21 cellular contexts compared by ENCODE assay signal in the genomic region with DNA sequence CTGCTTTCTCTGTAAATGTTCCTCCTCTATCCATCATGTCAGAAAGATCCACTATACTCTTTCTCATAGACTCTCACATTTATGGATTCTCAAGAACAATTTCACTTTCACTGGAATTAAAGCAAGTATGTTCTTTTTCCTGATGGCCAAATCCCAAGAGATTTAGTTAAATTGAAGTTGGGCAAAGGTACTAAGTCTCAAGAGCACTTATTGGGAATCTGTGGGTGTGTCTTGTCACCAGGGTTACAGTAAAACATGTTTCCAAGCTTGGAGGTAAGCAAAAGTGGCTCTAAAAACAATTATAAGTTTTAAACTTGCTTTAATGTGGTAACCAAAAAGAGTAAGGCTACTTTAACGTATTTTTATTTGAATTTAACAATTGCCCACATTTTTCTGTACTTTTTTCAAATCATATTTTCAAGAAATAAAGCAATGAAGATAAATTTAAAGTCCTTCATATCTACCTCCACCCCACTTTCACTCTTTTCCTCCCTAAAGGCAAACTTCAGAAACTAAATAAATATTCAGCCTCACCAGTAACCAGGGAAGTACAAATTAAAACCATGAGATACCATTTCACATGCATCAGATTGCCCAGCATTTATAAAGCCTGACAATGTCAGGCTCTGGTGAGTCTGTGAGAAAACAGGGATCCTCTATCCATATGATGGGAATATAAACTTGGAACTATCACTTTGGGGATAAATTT.
A peak's percentile ranks its signal among the peaks of the same experiment; 100 is the strongest.
DNase-seq lines count a peak whose midpoint lies in the region; ATAC-seq and TF ChIP-seq lines count a peak whose summit lies in the region.
"Had no signal": no experiment of that assay in that cellular context is flagged by ENCODE, and none has a peak within 500 bp of the region (broad histone marks: within the 10 kb centered on the region; RNA-seq: fewer than 3 reads in every experiment).

No MANE protein-coding gene starts in this region.

- DNase-seq in NCI-H748 (lab: John Stamatoyannopoulos, UW; ENCODE audit: unreplicated experiment) (peak; percentile 49), NCI-H748 treated with DMSO at 0.1 percent for 48 hours (lab: John Stamatoyannopoulos, UW) (no peak), brain microvascular endothelial cell (peak; percentile 19), mesenchymal stem cell (no peak), upper lobe of right lung (no peak), UCSD-AML1 (lab: John Stamatoyannopoulos, UW; ENCODE audit: unreplicated experiment) (no peak), erythroblast (lab: John Stamatoyannopoulos, UW) (no peak)
- no peak for DNase-seq in activated CD4-positive, alpha-beta memory T cell treated with anti-CD3 and anti-CD28 coated beads, Interleukin-2, amount 10 ng/mL, durations not matched to agents 7 days and 5 days
- DNase-seq: activated CD8-positive, alpha-beta memory T cell treated with anti-CD3 and anti-CD28 coated beads, Interleukin-2, amount 10 ng/mL, durations not matched to agents 7 days and 5 days; activated gamma-delta T cell treated with Interleukin-2 at 50 U/mL for 16 hours; DND-41; HCEC 1CT; NCI-H1105; Right ventricle myocardium superior; stimulated activated naive B cell treated with anti-CD40 and anti-IgM and Interleukin-4, amounts not matched to agents 10 μg/mL and 1 μg/mL and 100 μg/mL, for 72 hours; T-helper 2 cell had no signal

- H3K4ac ChIP-seq in mesenchymal stem cell (ENCODE audit: low read depth in 1 of 2, low read length in 2 of 2) = no peak overlapping the region

- H4K91ac ChIP-seq in mesenchymal stem cell (ENCODE audit: low read length) = no peak overlapping the region

- CTCF ChIA-PET in activated CD4-positive, alpha-beta memory T cell treated with anti-CD3 and anti-CD28 coated beads, Interleukin-2, amount 10 ng/mL, durations not matched to agents 7 days and 5 days (lab: Charles Lee) = no interaction called here

- no peak overlapping the region for H4K8ac ChIP-seq in mesenchymal stem cell (ENCODE audit: low read length)

- H3K9me3 ChIP-seq in mesenchymal stem cell (ENCODE audit: control insufficient read depth, low read length) (no peaks in the 10 kb centered on the region), upper lobe of right lung (no peaks in the 10 kb centered on the region)

- peak; percentile 47 for ATAC-seq in upper lobe of right lung
- ATAC-seq: activated CD4-positive, CD25-positive, alpha-beta regulatory T cell treated with anti-CD3 and anti-CD28 coated beads, Interleukin-2, amount 50 U/mL, for 24 hours; activated CD8-positive, alpha-beta memory T cell treated with anti-CD3 and anti-CD28 coated beads, Interleukin-2, amount 10 ng/mL, durations not matched to agents 7 days and 5 days; natural killer cell treated with Interleukin-12 subunit alpha and Interleukin-12 subunit beta and Interleukin-15 and Interleukin-18, amount 100 ng/mL, for 72 hours had no signal

- no peak overlapping the region for H3K27ac Mint-ChIP-seq in activated CD4-positive, alpha-beta memory T cell treated with anti-CD3 and anti-CD28 coated beads, Interleukin-2, amount 10 ng/mL, durations not matched to agents 7 days and 5 days
- H3K27ac Mint-ChIP-seq: activated CD8-positive, alpha-beta memory T cell treated with anti-CD3 and anti-CD28 coated beads, Interleukin-2, amount 10 ng/mL, durations not matched to agents 7 days and 5 days; natural killer cell treated with Interleukin-12 subunit alpha and Interleukin-12 subunit beta and Interleukin-15 and Interleukin-18, amount 100 ng/mL, for 72 hours; stimulated activated naive B cell treated with anti-CD40 and anti-IgM and Interleukin-4, amounts not matched to agents 10 μg/mL and 1 μg/mL and 100 μg/mL, for 72 hours had no signal

- H3K27me3 Mint-ChIP-seq in activated CD4-positive, alpha-beta memory T cell treated with anti-CD3 and anti-CD28 coated beads, Interleukin-2, amount 10 ng/mL, durations not matched to agents 7 days and 5 days = no peaks in the 10 kb centered on the region
- H3K27me3 Mint-ChIP-seq: activated CD8-positive, alpha-beta memory T cell treated with anti-CD3 and anti-CD28 coated beads, Interleukin-2, amount 10 ng/mL, durations not matched to agents 7 days and 5 days; natural killer cell treated with Interleukin-12 subunit alpha and Interleukin-12 subunit beta and Interleukin-15 and Interleukin-18, amount 100 ng/mL, for 72 hours had no signal

- no peak overlapping the region for H3K14ac ChIP-seq in mesenchymal stem cell (ENCODE audit: low read length in 2 of 2)

- H3K4me1 Mint-ChIP-seq in activated CD4-positive, alpha-beta memory T cell treated with anti-CD3 and anti-CD28 coated beads, Interleukin-2, amount 10 ng/mL, durations not matched to agents 7 days and 5 days = no peaks in the 10 kb centered on the region
- H3K4me1 Mint-ChIP-seq: activated CD8-positive, alpha-beta memory T cell treated with anti-CD3 and anti-CD28 coated beads, Interleukin-2, amount 10 ng/mL, durations not matched to agents 7 days and 5 days had no signal

- in situ Hi-C loops in brain microvascular endothelial cell (cut with HindIII; ENCODE audit: low pct_ligation_motif_present, low sequenced_read_pairs) = no loop called here

- POLR2A ChIA-PET in activated CD4-positive, alpha-beta memory T cell treated with anti-CD3 and anti-CD28 coated beads, Interleukin-2, amount 10 ng/mL, durations not matched to agents 7 days and 5 days (lab: Charles Lee) = no interaction called here

- no peaks in the 10 kb centered on the region for H3K4me1 ChIP-seq in mesenchymal stem cell (ENCODE audit: control insufficient read depth, insufficient read depth, low read depth, low read length)
- H3K4me1 ChIP-seq in upper lobe of right lung = no peaks in the 10 kb centered on the region

- no peak overlapping the region for H2BK12ac ChIP-seq in mesenchymal stem cell (ENCODE audit: low read length in 2 of 2)

- no peak overlapping the region for H3K4me3 ChIP-seq in brain microvascular endothelial cell (ENCODE audit: low read depth, low read length)
- H3K4me3 ChIP-seq in mesenchymal stem cell (ENCODE audit: insufficient read depth in 1 of 2, low read depth in 1 of 2, low read length in 2 of 2) = no peak overlapping the region
- no peak overlapping the region for H3K4me3 ChIP-seq in upper lobe of right lung

- no peak overlapping the region for H2BK15ac ChIP-seq in mesenchymal stem cell (ENCODE audit: low read depth, poor library complexity, severe bottlenecking)

- no peaks in the 10 kb centered on the region for H3K9me3 Mint-ChIP-seq in activated CD4-positive, alpha-beta memory T cell treated with anti-CD3 and anti-CD28 coated beads, Interleukin-2, amount 10 ng/mL, durations not matched to agents 7 days and 5 days

- H3K36me3 ChIP-seq in brain microvascular endothelial cell (replicated peaks) = no peaks in the 10 kb centered on the region
- H3K36me3 ChIP-seq in mesenchymal stem cell (ENCODE audit: control insufficient read depth in 1 of 2, insufficient read depth in 2 of 2, low read depth in 1 of 2, low read length in 2 of 2) = no peaks in the 10 kb centered on the region
- no peaks in the 10 kb centered on the region for H3K36me3 ChIP-seq in upper lobe of right lung

- H2BK5ac ChIP-seq in mesenchymal stem cell (ENCODE audit: low read depth, low read length, poor library complexity, severe bottlenecking) = no peak overlapping the region

- peak overlapping the region; percentile 89 for H3K9ac ChIP-seq in mesenchymal stem cell (ENCODE audit: low read length)
- H3K9ac ChIP-seq: KMS-11 had no signal

- no peak overlapping the region for H3K18ac ChIP-seq in mesenchymal stem cell (ENCODE audit: low read depth in 1 of 2, low read length in 2 of 2)

- no peaks in the 10 kb centered on the region for H3K79me1 ChIP-seq in mesenchymal stem cell (replicated peaks; ENCODE audit: low read length, poor library complexity, severe bottlenecking)

- no peak overlapping the region for H3K23ac ChIP-seq in mesenchymal stem cell (ENCODE audit: low read length in 2 of 2)

- 80% methylated on average over 1 of the region's 1 CpG for WGBS in mesenchymal stem cell

- no peak for TF ChIP-seq POLR2A in erythroblast (IDR thresholded peaks at IDR 0.05; ENCODE audit: low read length)

- H3K27me3 ChIP-seq in brain microvascular endothelial cell (replicated peaks) (no peaks in the 10 kb centered on the region), mesenchymal stem cell (ENCODE audit: control insufficient read depth in 1 of 2, insufficient read depth in 1 of 2, low read length in 2 of 2) (no peaks in the 10 kb centered on the region), upper lobe of right lung (no peaks in the 10 kb centered on the region)

- no peak overlapping the region for H3K4me3 Mint-ChIP-seq in activated CD4-positive, alpha-beta memory T cell treated with anti-CD3 and anti-CD28 coated beads, Interleukin-2, amount 10 ng/mL, durations not matched to agents 7 days and 5 days
- H3K4me3 Mint-ChIP-seq: activated CD8-positive, alpha-beta memory T cell treated with anti-CD3 and anti-CD28 coated beads, Interleukin-2, amount 10 ng/mL, durations not matched to agents 7 days and 5 days; CD14-positive monocyte; natural killer cell treated with Interleukin-12 subunit alpha and Interleukin-12 subunit beta and Interleukin-15 and Interleukin-18, amount 100 ng/mL, for 72 hours had no signal

- TF ChIP-seq CTCF in brain microvascular endothelial cell (IDR thresholded peaks at IDR 0.05; ENCODE audit: low read depth, low read length, missing control alignments) = no peak
- no peak for TF ChIP-seq CTCF in upper lobe of right lung (IDR thresholded peaks at IDR 0.05)

- intact Hi-C loops in upper lobe of right lung (cut with DNase I) = no loop called here

- no peak overlapping the region for H2BK120ac ChIP-seq in mesenchymal stem cell (ENCODE audit: low read depth, low read length)

- no peak overlapping the region for H2AFZ ChIP-seq in mesenchymal stem cell (ENCODE audit: low read depth, low read length)

- no peaks in the 10 kb centered on the region for H3K36me3 Mint-ChIP-seq in activated CD4-positive, alpha-beta memory T cell treated with anti-CD3 and anti-CD28 coated beads, Interleukin-2, amount 10 ng/mL, durations not matched to agents 7 days and 5 days (ENCODE audit: low read depth)
- H3K36me3 Mint-ChIP-seq: activated CD8-positive, alpha-beta memory T cell treated with anti-CD3 and anti-CD28 coated beads, Interleukin-2, amount 10 ng/mL, durations not matched to agents 7 days and 5 days; CD14-positive monocyte; natural killer cell treated with Interleukin-12 subunit alpha and Interleukin-12 subunit beta and Interleukin-15 and Interleukin-18, amount 100 ng/mL, for 72 hours; stimulated activated naive B cell treated with anti-CD40 and anti-IgM and Interleukin-4, amounts not matched to agents 10 μg/mL and 1 μg/mL and 100 μg/mL, for 72 hours had no signal

- peak overlapping the region; percentile 97 for H3K27ac ChIP-seq in brain microvascular endothelial cell
- H3K27ac ChIP-seq in mesenchymal stem cell (ENCODE audit: low read length, poor library complexity, severe bottlenecking) = no peak overlapping the region
- H3K27ac ChIP-seq in upper lobe of right lung = peak overlapping the region; percentile 58
- H3K27ac ChIP-seq: epithelial cell of prostate, KMS-11 had no signal

- no peak overlapping the region for H3K4me2 ChIP-seq in mesenchymal stem cell (ENCODE audit: low read length, poor library complexity, severe bottlenecking)

- no peak overlapping the region for H2AK5ac ChIP-seq in mesenchymal stem cell (ENCODE audit: low read length, severe bottlenecking)

Comparison
In these comparisons a context has a peak if more than half of its experiments do, and no peak if none do; other contexts are left out.
1. DNase-seq: peak in NCI-H748 (single experiment) and brain microvascular endothelial cell (single experiment); none in NCI-H748 treated with DMSO at 0.1 percent for 48 hours (single experiment), mesenchymal stem cell (single experiment), upper lobe of right lung (single experiment), UCSD-AML1 (single experiment), erythroblast (0 of 2) and activated CD4-positive, alpha-beta memory T cell treated with anti-CD3 and anti-CD28 coated beads, Interleukin-2, amount 10 ng/mL, durations not matched to agents 7 days and 5 days (single experiment).